8 cellular contexts compared by ENCODE assay signal in genomic region chr17:7932949-7933348, GRCh38. TPM values are rescaled to one million over a fixed set of nuclear protein-coding genes. Genes with fewer than 3 reads are reported as not detected.
DNase-seq lines count a peak whose midpoint lies in the region; ATAC-seq, FAIRE-seq and TF ChIP-seq lines count a peak whose summit lies in the region.

No MANE protein-coding gene starts in this region.

- no peak for TF ChIP-seq POLR2A in H54 (IDR thresholded peaks at IDR 0.05; ENCODE audit: low read depth, low read length)

- ATAC-seq in RWPE2 (ENCODE audit: low read depth) = peak; percentile 5; the same call in 1 of the 3 replicates
- no peak for ATAC-seq in central memory CD8-positive, alpha-beta T cell (replicated peaks; ENCODE audit: extremely low read depth, poor library complexity, severe bottlenecking)
- ATAC-seq in lung (ENCODE audit: insufficient read depth, low FRiP score) = no peak

- H3K4me1 ChIP-seq in BLaER1 treated with 17β-estradiol and CSF1 and Interleukin-3, amounts not matched to agents 10 nM and 100 nM = peaks cover 35 to 59% (median 51%) of the 10 kb centered on the region in 10 experiments
- peaks cover 9% of the 10 kb centered on the region for H3K4me1 ChIP-seq in RWPE2 (ENCODE audit: insufficient read depth, poor library complexity, severe bottlenecking)
- peaks cover 3 to 7% of the 10 kb centered on the region in 2 donors for H3K4me1 ChIP-seq in lung (ENCODE audit: control insufficient read depth in 2 of 2, insufficient read depth in 2 of 2, low read length in 2 of 2)
- H3K4me1 ChIP-seq in thymus (ENCODE audit: control insufficient read depth, insufficient read depth, low read length) = peaks cover 22% of the 10 kb centered on the region

- peak overlapping the region; percentile 87 to 99 (median 96) for H3K4me2 ChIP-seq in BLaER1 treated with 17β-estradiol and CSF1 and Interleukin-3, amounts not matched to agents 10 nM and 100 nM

- peak overlapping the region; percentile 96 for H3K27ac Mint-ChIP-seq in central memory CD8-positive, alpha-beta T cell (ENCODE audit: low read depth)

- WGBS in lung, 2 donors = 7 to 14% methylated on average over 16 of the region's 16 CpGs
- WGBS in thymus = 19% methylated on average over 16 of the region's 16 CpGs

- H3K27me3 Mint-ChIP-seq in central memory CD8-positive, alpha-beta T cell = no peaks in the 10 kb centered on the region

- peak overlapping the region; percentile 70 to 96 (median 90) for H3K4me3 ChIP-seq in BLaER1 treated with 17β-estradiol and CSF1 and Interleukin-3, amounts not matched to agents 10 nM and 100 nM
- peak overlapping the region; percentile 78 for H3K4me3 ChIP-seq in RWPE2 (ENCODE audit: severe bottlenecking)
- H3K4me3 ChIP-seq in lung = peak overlapping the region; percentile 59
- H3K4me3 ChIP-seq in thymus (ENCODE audit: low read length) = peak overlapping the region; percentile 75

- DNase-seq in H54 (ENCODE audit: insufficient read length, low spot score) = peak; percentile 80
- DNase-seq in RWPE2 (ENCODE audit: low spot score) = no peak
- no peak for DNase-seq in central memory CD8-positive, alpha-beta T cell (ENCODE audit: low spot score in 2 of 2)
- peak; percentile 53 for DNase-seq in lung (ENCODE audit: low spot score)
- no peak for DNase-seq in superior temporal gyrus (ENCODE audit: extremely low spot score)
- no peak for DNase-seq in NCI-H226

- TF ChIP-seq CTCF in RWPE2 (IDR thresholded peaks at IDR 0.05; ENCODE audit: poor library complexity, severe bottlenecking) = no peak
- TF ChIP-seq CTCF in lung (IDR thresholded peaks at IDR 0.05; ENCODE audit: control extremely low read depth, extremely low read depth) = no peak

- no peaks in the 10 kb centered on the region for H3K9me3 ChIP-seq in BLaER1 treated with 17β-estradiol and CSF1 and Interleukin-3, amounts not matched to agents 10 nM and 100 nM (replicated peaks in 1 of 11)
- H3K9me3 ChIP-seq in RWPE2 (ENCODE audit: severe bottlenecking) (no peaks in the 10 kb centered on the region), lung (ENCODE audit: control insufficient read depth in 2 of 2, insufficient read depth in 1 of 2, low read length in 1 of 2) (no peaks in the 10 kb centered on the region), thymus (ENCODE audit: control insufficient read depth) (no peaks in the 10 kb centered on the region)

- H3K27ac ChIP-seq in BLaER1 treated with 17β-estradiol and CSF1 and Interleukin-3, amounts not matched to agents 10 nM and 100 nM = peak overlapping the region; percentile 66 to 95 (median 89)
- peak overlapping the region; percentile 40 for H3K27ac ChIP-seq in RWPE2 (ENCODE audit: poor library complexity, severe bottlenecking)
- H3K27ac ChIP-seq in lung (ENCODE audit: low read depth in 1 of 2, low read length in 1 of 2) = peak overlapping the region in 1 of 2 donors; percentile 79
- H3K27ac ChIP-seq in thymus (ENCODE audit: low read depth) = no peak overlapping the region

- H3K9ac ChIP-seq in BLaER1 treated with 17β-estradiol and CSF1 and Interleukin-3, amounts not matched to agents 10 nM and 100 nM = peak overlapping the region; percentile 83 to 94 (median 90)

- FAIRE-seq in H54 (lab: Jason Lieb, UNC) = no peak

- H4K20me1 ChIP-seq in BLaER1 treated with 17β-estradiol and CSF1 and Interleukin-3, amounts not matched to agents 10 nM and 100 nM = peaks cover 0 to 7% (median 0%) of the 10 kb centered on the region in 11 experiments; a peak in 2 of 22 replicates

- H3K4me3 Mint-ChIP-seq in central memory CD8-positive, alpha-beta T cell = peak overlapping the region; percentile 85

- peaks cover 41% of the 10 kb centered on the region for H3K4me1 Mint-ChIP-seq in central memory CD8-positive, alpha-beta T cell

- peaks cover 33 to 46% (median 38%) of the 10 kb centered on the region in 11 experiments for H3K36me3 ChIP-seq in BLaER1 treated with 17β-estradiol and CSF1 and Interleukin-3, amounts not matched to agents 10 nM and 100 nM
- H3K36me3 ChIP-seq in RWPE2 (ENCODE audit: low read depth) (peaks cover 39% of the 10 kb centered on the region), lung (ENCODE audit: control insufficient read depth in 2 of 2, insufficient read depth in 2 of 2, low read length in 2 of 2) (peaks cover 3 to 16% of the 10 kb centered on the region in 2 donors), thymus (ENCODE audit: control insufficient read depth, insufficient read depth) (peaks cover 22% of the 10 kb centered on the region)

- H3K36me3 Mint-ChIP-seq in central memory CD8-positive, alpha-beta T cell (ENCODE audit: insufficient read depth) = peaks cover 27% of the 10 kb centered on the region

- no peaks in the 10 kb centered on the region for H3K9me3 Mint-ChIP-seq in central memory CD8-positive, alpha-beta T cell

- no peaks in the 10 kb centered on the region for H3K27me3 ChIP-seq in BLaER1 treated with 17β-estradiol and CSF1 and Interleukin-3, amounts not matched to agents 10 nM and 100 nM
- no peaks in the 10 kb centered on the region for H3K27me3 ChIP-seq in RWPE2 (ENCODE audit: insufficient read depth, poor library complexity, severe bottlenecking)
- H3K27me3 ChIP-seq in lung (ENCODE audit: control insufficient read depth, insufficient read depth) = no peaks in the 10 kb centered on the region
- no peaks in the 10 kb centered on the region for H3K27me3 ChIP-seq in thymus (ENCODE audit: control insufficient read depth, insufficient read depth)

RNA-seq across cellular contexts. Expression of gene CNTROB, which starts 0.9 kb away (rescaled TPM):
- total RNA-seq in lung = 10 to 100 TPM; 60.2 to 72.0 TPM
- polyA plus RNA-seq in lung (10 to 100 TPM; 42.7 to 74.1 TPM), thymus (39.0 TPM)

RNA-seq across cellular contexts. Expression of gene TRAPPC1, which starts 1.2 kb away (rescaled TPM):
- 100 to 1,000 TPM in 1 of 2 donors, 10 to 100 TPM in 1; 58.9 to 158 TPM for total RNA-seq in lung
- polyA plus RNA-seq in lung (100 to 1,000 TPM; 172 to 213 TPM), thymus (137 TPM)

RNA-seq across cellular contexts. Expression of gene KCNAB3, which starts 3.3 kb away (rescaled TPM):
- total RNA-seq in lung = 1 to 10 TPM; 1.3 to 5.8 TPM
- polyA plus RNA-seq in lung (1 to 10 TPM; 2.6 to 3.9 TPM), thymus (8.9 TPM)

RNA-seq across cellular contexts. Expression of gene RNF227, which starts 16.9 kb away (rescaled TPM):
- total RNA-seq in lung = 1 to 10 TPM; 5.4 to 8.0 TPM
- 1 to 10 TPM; 4.1 to 6.0 TPM for polyA plus RNA-seq in lung
- 5.8 TPM for polyA plus RNA-seq in thymus

RNA-seq across cellular contexts. Expression of gene CHD3, which starts 44.4 kb away (rescaled TPM):
- total RNA-seq in lung = 100 to 1,000 TPM in 1 of 2 donors, 10 to 100 TPM in 1; 83.0 to 112 TPM
- polyA plus RNA-seq in lung (10 to 100 TPM; 60.9 to 69.9 TPM), thymus (119 TPM)

Comparison
In these comparisons a context has a peak if more than half of its experiments do, and no peak if none do; other contexts are left out.
1. DNase-seq: peak in H54 (single experiment) and lung (single experiment); none in RWPE2 (single experiment), central memory CD8-positive, alpha-beta T cell (0 of 2), superior temporal gyrus (single experiment) and NCI-H226 (single experiment).
2. Peak in every context shown above with its lines, with median percentiles within 50 percentile points of each other: H3K4me3 ChIP-seq.